8 cellular contexts compared by ENCODE assay signal in the genomic region with DNA sequence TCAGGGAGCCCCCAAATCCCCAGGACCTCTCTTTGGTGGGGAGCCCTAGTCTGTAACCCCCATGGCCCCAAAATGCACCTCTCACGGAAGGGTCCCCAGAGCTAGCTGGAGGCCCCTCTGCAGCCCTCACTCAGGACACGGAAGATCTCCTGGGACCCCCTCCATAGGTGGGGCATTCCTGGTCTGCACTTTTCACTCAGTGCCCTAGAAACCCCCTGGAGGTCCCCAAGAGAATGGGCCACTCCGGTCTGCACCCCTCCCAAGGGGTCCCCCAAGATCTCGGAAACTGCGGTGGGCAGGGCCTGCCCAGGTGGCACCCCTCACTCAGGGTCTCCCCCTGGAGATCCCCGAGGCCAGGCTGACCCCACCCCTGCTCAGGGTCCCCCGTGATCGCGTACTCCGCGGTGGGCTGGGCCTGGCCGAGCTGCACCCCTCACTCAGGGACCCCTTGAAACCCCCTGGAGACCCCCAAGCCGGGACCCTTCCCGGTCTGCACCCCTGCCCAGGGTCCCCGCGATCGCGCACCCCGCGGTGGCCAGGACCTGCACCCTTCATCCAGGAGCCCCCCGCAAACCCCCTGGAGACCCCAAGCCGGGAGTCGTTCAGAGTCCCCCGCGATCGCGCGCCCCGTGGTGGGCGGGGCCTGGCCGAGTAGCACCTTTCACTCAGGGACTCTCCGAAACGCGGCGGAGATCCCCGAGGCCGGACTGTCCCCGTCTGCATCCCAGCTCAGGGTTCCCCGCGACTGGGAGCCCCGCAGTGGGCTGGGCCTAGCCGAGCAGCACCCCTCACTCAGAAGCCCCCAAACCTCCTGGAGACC. TPM values are rescaled to one million over a fixed set of nuclear protein-coding genes. Genes with fewer than 3 reads are reported as not detected.
DNase-seq lines count a peak whose midpoint lies in the region; ATAC-seq, FAIRE-seq and TF ChIP-seq lines count a peak whose summit lies in the region.

No MANE protein-coding gene starts in this region.

- peaks cover 47% of the 10 kb centered on the region for H3K79me2 ChIP-seq in HepG2 (ENCODE audit: insufficient read depth, low read length)

- POLR2A ChIA-PET in T-cell (lab: Charles Lee): interaction anchor here (0.6 to 1.1 kb wide), 2 partner anchors 21 to 514 kb away, joined by 4 read pairs; no protein-coding TSS in a partner anchor
- POLR2A ChIA-PET in HepG2 (lab: Yijun Ruan, JAX): interaction anchor here (1.0 to 3.5 kb wide), 6 partner anchors 20 to 155 kb away, joined by 3 to 49 read pairs (median 5); partner anchors contain the start of genes GADD45B and TIMM13

- no peaks in the 10 kb centered on the region for H3K27me3 ChIP-seq in HepG2 (ENCODE audit: control insufficient read depth in 1 of 2, insufficient read depth in 2 of 2, low read length in 2 of 2)

- H3K36me3 Mint-ChIP-seq in T-cell: no peaks in the 10 kb centered on the region

- peak overlapping the region; percentile 84 to 95 (median 85) for H3K4me3 ChIP-seq in HepG2 (replicated peaks in 1 of 3; ENCODE audit: insufficient read depth in 1 of 3, low read depth in 2 of 3, low read length in 3 of 3)

- TF ChIP-seq RAD21 in HepG2 (CRISPR knock-in tag; IDR thresholded peaks at IDR 0.05): no peak

- CTCF ChIA-PET in T-cell (lab: Charles Lee): interaction anchor here in 1 of 2 donors (0.9 to 1.4 kb wide), 3 partner anchors 28 to 726 kb away, joined by 3 to 7 read pairs (median 4); partner anchors contain the start of gene TIMM13
- CTCF ChIA-PET in HepG2 (lab: Yijun Ruan, JAX; ENCODE audit: low intra/inter-chr PET ratio, low total read pairs): no interaction called here

- peak overlapping the region; percentile 64 for H3K27ac ChIP-seq in HepG2 (ENCODE audit: extremely low read length, insufficient read depth, low read length)

- ATAC-seq in HG02884 (IDR thresholded peaks at IDR 0.05; ENCODE audit: unreplicated experiment) (peak; percentile 23), T-cell (replicated peaks in 1 of 4) (peak in 3 of 4 experiments; percentile 18 to 29 (median 22)), HepG2 (no peak)

- TF ChIP-seq CTCF in HepG2 (CRISPR knock-in tag; IDR thresholded peaks at IDR 0.05): no peak

- in situ Hi-C loops in T47D (cut with HindIII; ENCODE audit: low pct_unique_long_range_greater_than_20kb, low sequenced_read_pairs): no loop called here
- in situ Hi-C loops in HepG2 (cut with HindIII; ENCODE audit: extremely low pct_ligation_motif_present, low pct_unique_long_range_greater_than_20kb): no loop called here

- TF ChIP-seq POLR2A in HepG2 (IDR thresholded peaks at IDR 0.05; ENCODE audit: insufficient read depth in 1 of 2, low read depth in 2 of 2, low read length in 2 of 2): no peak

- H3K4me1 Mint-ChIP-seq in T-cell: peaks cover 7 to 19% (median 18%) of the 10 kb centered on the region in 3 donors

- 0 out of 2 replicates have a peak, but pooled peaks cover 9% of the 10 kb centered on the region for H4K20me1 ChIP-seq in HepG2 (ENCODE audit: insufficient read depth, low read length)

- TF ChIP-seq EP300 in HepG2 (IDR thresholded peaks at IDR 0.05; ENCODE audit: low read depth in 2 of 2, low read length in 2 of 2) (no peak), HepG2 (CRISPR knock-in tag; IDR thresholded peaks at IDR 0.05; ENCODE audit: borderline replicate concordance) (no peak)

- BruUV-seq in HepG2 (replicated peaks; lab: Mats Ljungman, UMichigan): no TSS peak

- DNase-seq in GM18507 (ENCODE audit: extremely low spot score, insufficient read length, low read depth): no peak
- peak in 29 of 34 experiments; percentile 15 to 57 (median 43) for DNase-seq in T-cell
- DNase-seq in T47D (ENCODE audit: low read depth in 1 of 2, low spot score in 1 of 2): peak; percentile 40 to 60
- DNase-seq in HepG2 (ENCODE audit: low spot score): no peak
- DNase-seq in stimulated activated CD8-positive, alpha-beta memory T cell treated with anti-CD3 and anti-CD28 coated beads, Interleukin-7, amount 100 ng/mL, for 24 hours (ENCODE audit: low read depth): peak; percentile 21
- no peak for DNase-seq in SIG-M5 treated with dmso at 0.1 percent for 504 hours (lab: John Stamatoyannopoulos, UW; ENCODE audit: unreplicated experiment)
- no peak for DNase-seq in SIG-M5 (lab: John Stamatoyannopoulos, UW)

- H3K36me3 ChIP-seq in HepG2 (replicated peaks in 1 of 2; ENCODE audit: control insufficient read depth in 1 of 2, insufficient read depth in 2 of 2, low read length in 2 of 2): peaks cover 2 to 13% of the 10 kb centered on the region in 2 experiments; a peak in 1 of 5 replicates

- H3K27me3 Mint-ChIP-seq in T-cell: no peaks in the 10 kb centered on the region

- H3K4me1 ChIP-seq in HepG2 (ENCODE audit: insufficient read depth, low read length): peaks cover 46% of the 10 kb centered on the region

- peak overlapping the region in 1 of 2 donors; percentile 66 for H3K27ac Mint-ChIP-seq in T-cell

- H3K4me3 Mint-ChIP-seq in T-cell: peak overlapping the region; percentile 78 to 86 (median 83)

- no peaks in the 10 kb centered on the region for H3K9me3 Mint-ChIP-seq in T-cell

- WGBS in HepG2 (ENCODE audit: low lambda C conversion rate): 17% methylated on average over 7 of the region's 42 CpGs

- peak overlapping the region; percentile 95 for H3K9ac ChIP-seq in HepG2 (ENCODE audit: insufficient read depth, low read depth, low read length)

- no peak overlapping the region for H2AFZ ChIP-seq in HepG2 (ENCODE audit: low read length)

- H3K4me2 ChIP-seq in HepG2 (ENCODE audit: low read depth, low read length): peak overlapping the region; percentile 87

- intact Hi-C loops in HepG2 (cut with micrococcal nuclease; ENCODE audit: unreplicated experiment): no loop called here

- H3K9me3 ChIP-seq in HepG2 (ENCODE audit: low read length): no peaks in the 10 kb centered on the region

- FAIRE-seq in GM18507 (lab: Jason Lieb, UNC) (peak; percentile 65), HepG2 (lab: Jason Lieb, UNC) (no peak)

RNA-seq across cellular contexts. Expression of gene LMNB2, which starts 1.1 kb away (rescaled TPM):
- total RNA-seq in T-cell (10 to 100 TPM; 15.7 to 26.7 (median 24.7) TPM), HepG2 (2016; rRNA removed; fragmentation: Illumina TruSeq; extraction: Trizol) (93.6 and 105 TPM in 2 replicates)
- 8.6 and 9.2 TPM in 2 replicates for total RNA-seq in HepG2 (2016; cell fraction: cytosol; rRNA removed; fragmentation: Illumina TruSeq; extraction: Trizol; ENCODE audit: low read depth)
- total RNA-seq in HepG2 (2016; cell fraction: insoluble cytoplasmic fraction; rRNA removed; fragmentation: Illumina TruSeq; extraction: Trizol): 80.4 and 107 TPM in 2 replicates
- total RNA-seq in HepG2 (2016; cell fraction: membrane; rRNA removed; fragmentation: Illumina TruSeq; extraction: Trizol): 34.1 and 36.1 TPM in 2 replicates
- 44.6 and 52.0 TPM in 2 replicates for total RNA-seq in HepG2 (2016; cell fraction: nucleus; rRNA removed; fragmentation: Illumina TruSeq; extraction: Trizol)
- 77.2 and 89.7 TPM in 2 replicates for polyA plus RNA-seq in HepG2 (2011; rRNA removed)
- 83.5 and 98.7 TPM in 2 replicates for polyA plus RNA-seq in HepG2 (2011; cell fraction: cytosol; rRNA removed)
- polyA plus RNA-seq in HepG2 (2011; cell fraction: nucleus; rRNA removed): 75.2 and 87.6 TPM in 2 replicates
- polyA plus RNA-seq in HepG2 (2012): 40.0 and 41.8 TPM in 2 replicates
- polyA plus RNA-seq in HepG2 (2016; cell fraction: cytosol; fragmentation: Illumina TruSeq; extraction: Trizol; ENCODE audit: low read depth): 7.1 and 7.6 TPM in 2 replicates
- polyA plus RNA-seq in HepG2 (2016; cell fraction: insoluble cytoplasmic fraction; fragmentation: Illumina TruSeq; extraction: Trizol; ENCODE audit: low read depth): 74.9 and 86.7 TPM in 2 replicates
- polyA plus RNA-seq in HepG2 (2016; cell fraction: membrane; fragmentation: Illumina TruSeq; extraction: Trizol; ENCODE audit: low read depth): 19.0 and 21.3 TPM in 2 replicates
- 75.4 and 76.1 TPM in 2 replicates for polyA plus RNA-seq in HepG2 (2016; cell fraction: nucleus; fragmentation: Illumina TruSeq; extraction: Trizol; ENCODE audit: insufficient read depth, low read depth)
- polyA minus RNA-seq in HepG2 (2011; rRNA and poly(A)+ RNA removed; ENCODE audit: low replicate concordance): 106 and 107 TPM in 2 replicates
- 35.3 and 37.2 TPM in 2 replicates for polyA minus RNA-seq in HepG2 (2011; cell fraction: cytosol; rRNA and poly(A)+ RNA removed)
- 14.4 and 16.7 TPM in 2 replicates for polyA minus RNA-seq in HepG2 (2011; cell fraction: nucleus; rRNA and poly(A)+ RNA removed)

RNA-seq across cellular contexts. Expression of gene GADD45B, which starts 20.2 kb away (rescaled TPM):
- total RNA-seq in T-cell: 100 to 1,000 TPM in 3 of 5 donors, 10 to 100 TPM in 2; 76.5 to 174 (median 102) TPM
- 3.2 and 4.6 TPM in 2 replicates for total RNA-seq in HepG2 (2016; rRNA removed; fragmentation: Illumina TruSeq; extraction: Trizol)
- total RNA-seq in HepG2 (2016; cell fraction: cytosol; rRNA removed; fragmentation: Illumina TruSeq; extraction: Trizol; ENCODE audit: low read depth): 0.71 and 0.91 TPM in 2 replicates
- total RNA-seq in HepG2 (2016; cell fraction: insoluble cytoplasmic fraction; rRNA removed; fragmentation: Illumina TruSeq; extraction: Trizol): 3.2 and 6.0 TPM in 2 replicates
- 1.8 TPM in 2 replicates for total RNA-seq in HepG2 (2016; cell fraction: membrane; rRNA removed; fragmentation: Illumina TruSeq; extraction: Trizol)
- total RNA-seq in HepG2 (2016; cell fraction: nucleus; rRNA removed; fragmentation: Illumina TruSeq; extraction: Trizol): 7.3 and 7.6 TPM in 2 replicates
- 34.1 and 40.4 TPM in 2 replicates for polyA plus RNA-seq in HepG2 (2011; rRNA removed)
- 40.0 and 43.7 TPM in 2 replicates for polyA plus RNA-seq in HepG2 (2011; cell fraction: cytosol; rRNA removed)
- 66.8 and 77.1 TPM in 2 replicates for polyA plus RNA-seq in HepG2 (2011; cell fraction: nucleus; rRNA removed)
- polyA plus RNA-seq in HepG2 (2012): 11.3 and 22.4 TPM in 2 replicates
- polyA plus RNA-seq in HepG2 (2016; cell fraction: cytosol; fragmentation: Illumina TruSeq; extraction: Trizol; ENCODE audit: low read depth): 1.5 and 1.7 TPM in 2 replicates
- polyA plus RNA-seq in HepG2 (2016; cell fraction: insoluble cytoplasmic fraction; fragmentation: Illumina TruSeq; extraction: Trizol; ENCODE audit: low read depth): 5.5 and 5.8 TPM in 2 replicates
- polyA plus RNA-seq in HepG2 (2016; cell fraction: membrane; fragmentation: Illumina TruSeq; extraction: Trizol; ENCODE audit: low read depth): 2.3 and 2.5 TPM in 2 replicates
- polyA plus RNA-seq in HepG2 (2016; cell fraction: nucleus; fragmentation: Illumina TruSeq; extraction: Trizol; ENCODE audit: insufficient read depth, low read depth): 16.6 and 21.3 TPM in 2 replicates
- 22.5 and 88.0 TPM in 2 replicates for polyA minus RNA-seq in HepG2 (2011; rRNA and poly(A)+ RNA removed; ENCODE audit: low replicate concordance)
- polyA minus RNA-seq in HepG2 (2011; cell fraction: cytosol; rRNA and poly(A)+ RNA removed): 12.3 and 15.6 TPM in 2 replicates
- polyA minus RNA-seq in HepG2 (2011; cell fraction: nucleus; rRNA and poly(A)+ RNA removed): 35.0 and 45.0 TPM in 2 replicates

RNA-seq across cellular contexts. Expression of gene TIMM13, which starts 28.3 kb away (rescaled TPM):
- total RNA-seq in T-cell (10 to 100 TPM; 22.4 to 50.9 (median 33.7) TPM), HepG2 (2016; rRNA removed; fragmentation: Illumina TruSeq; extraction: Trizol) (108 and 116 TPM in 2 replicates)
- 78.9 and 87.4 TPM in 2 replicates for total RNA-seq in HepG2 (2016; cell fraction: cytosol; rRNA removed; fragmentation: Illumina TruSeq; extraction: Trizol; ENCODE audit: low read depth)
- 115 and 120 TPM in 2 replicates for total RNA-seq in HepG2 (2016; cell fraction: insoluble cytoplasmic fraction; rRNA removed; fragmentation: Illumina TruSeq; extraction: Trizol)
- 123 and 146 TPM in 2 replicates for total RNA-seq in HepG2 (2016; cell fraction: membrane; rRNA removed; fragmentation: Illumina TruSeq; extraction: Trizol)
- 37.3 and 42.3 TPM in 2 replicates for total RNA-seq in HepG2 (2016; cell fraction: nucleus; rRNA removed; fragmentation: Illumina TruSeq; extraction: Trizol)
- 48.4 and 62.5 TPM in 2 replicates for polyA plus RNA-seq in HepG2 (2011; rRNA removed)
- polyA plus RNA-seq in HepG2 (2011; cell fraction: cytosol; rRNA removed): 60.7 and 102 TPM in 2 replicates
- polyA plus RNA-seq in HepG2 (2011; cell fraction: nucleus; rRNA removed): 41.6 and 44.7 TPM in 2 replicates
- 50.3 and 65.0 TPM in 2 replicates for polyA plus RNA-seq in HepG2 (2012)
- 94.9 and 117 TPM in 2 replicates for polyA plus RNA-seq in HepG2 (2016; cell fraction: cytosol; fragmentation: Illumina TruSeq; extraction: Trizol; ENCODE audit: low read depth)
- 117 and 124 TPM in 2 replicates for polyA plus RNA-seq in HepG2 (2016; cell fraction: insoluble cytoplasmic fraction; fragmentation: Illumina TruSeq; extraction: Trizol; ENCODE audit: low read depth)
- 122 and 128 TPM in 2 replicates for polyA plus RNA-seq in HepG2 (2016; cell fraction: membrane; fragmentation: Illumina TruSeq; extraction: Trizol; ENCODE audit: low read depth)
- 84.2 and 86.9 TPM in 2 replicates for polyA plus RNA-seq in HepG2 (2016; cell fraction: nucleus; fragmentation: Illumina TruSeq; extraction: Trizol; ENCODE audit: insufficient read depth, low read depth)
- 23.6 and 42.8 TPM in 2 replicates for polyA minus RNA-seq in HepG2 (2011; rRNA and poly(A)+ RNA removed; ENCODE audit: low replicate concordance)
- 18.8 and 24.2 TPM in 2 replicates for polyA minus RNA-seq in HepG2 (2011; cell fraction: cytosol; rRNA and poly(A)+ RNA removed)
- polyA minus RNA-seq in HepG2 (2011; cell fraction: nucleus; rRNA and poly(A)+ RNA removed): 17.2 and 19.7 TPM in 2 replicates

Comparison
In these comparisons a context has a peak if more than half of its experiments do, and no peak if none do; other contexts are left out.
1. DNase-seq: peak in T-cell (29 of 34), T47D (2 of 2) and stimulated activated CD8-positive, alpha-beta memory T cell treated with anti-CD3 and anti-CD28 coated beads, Interleukin-7, amount 100 ng/mL, for 24 hours (single experiment); none in GM18507 (single experiment), HepG2 (single experiment), SIG-M5 treated with dmso at 0.1 percent for 504 hours (single experiment) and SIG-M5 (single experiment).
2. RNA of gene GADD45B, which starts 20.2 kb away (total RNA-seq): 76.5 to 174 TPM in T-cell; 0.71 to 7.6 TPM in HepG2; every median in the first group is over 4 times any median in the second.